ENCODE assay signal across 25 cellular contexts in genomic region chr2:20519309-20519708, GRCh38.
"Had no signal": no experiment of that assay in that cellular context is flagged by ENCODE, and none has a peak within 500 bp of the region (broad histone marks: within the 10 kb centered on the region; RNA-seq: fewer than 3 reads in every experiment).

No MANE protein-coding gene starts in this region.

- H3K9me3 Mint-ChIP-seq: activated T-helper 1 cell treated with anti-CD3 and anti-CD28 coated beads, Interleukin-12 subunit alpha, Interleukin-12 subunit beta, Interleukin-2, Interleukin-4 antibody, amounts not matched to agents 30 ng/mL and 10 ng/mL and 1 ng/mL, durations not matched to agents 14 hours and 24 hours and 36 hours; T-helper 2 cell treated with Interferon-gamma antibody and Interleukin-4, amounts not matched to agents 5 μg/mL and 100 μg/mL, for 36 hours had no signal

- H3K36me3 ChIP-seq: ascending aorta, cardiac muscle cell, esophagus muscularis mucosa, heart right ventricle, suprapubic skin, tibial artery had no signal

- H3K4me3 ChIP-seq: ascending aorta, cardiac muscle cell, esophagus muscularis mucosa, heart right ventricle, smooth muscle cell, suprapubic skin, tibial artery had no signal

- H3K27ac Mint-ChIP-seq: activated naive CD4-positive, alpha-beta T cell treated with anti-CD3 and anti-CD28 coated beads for 36 hours; activated naive CD8-positive, alpha-beta T cell treated with anti-CD3 and anti-CD28 coated beads, Interleukin-2, amount 10 ng/mL, durations not matched to agents 7 days and 5 days; activated T-helper 1 cell treated with anti-CD3 and anti-CD28 coated beads, Interleukin-12 subunit alpha, Interleukin-12 subunit beta, Interleukin-2, Interleukin-4 antibody, amounts not matched to agents 30 ng/mL and 10 ng/mL and 1 ng/mL, durations not matched to agents 14 hours and 24 hours and 36 hours; naive thymus-derived CD8-positive, alpha-beta T cell; T-helper 2 cell treated with Interferon-gamma antibody and Interleukin-4, amounts not matched to agents 5 μg/mL and 100 μg/mL, for 36 hours had no signal

- H3K4me2 ChIP-seq: smooth muscle cell had no signal

- H3K4me3 Mint-ChIP-seq: activated naive CD4-positive, alpha-beta T cell treated with anti-CD3 and anti-CD28 coated beads for 36 hours; activated naive CD8-positive, alpha-beta T cell treated with anti-CD3 and anti-CD28 coated beads, Interleukin-2, amount 10 ng/mL, durations not matched to agents 7 days and 5 days; activated T-helper 1 cell treated with anti-CD3 and anti-CD28 coated beads, Interleukin-12 subunit alpha, Interleukin-12 subunit beta, Interleukin-2, Interleukin-4 antibody, amounts not matched to agents 30 ng/mL and 10 ng/mL and 1 ng/mL, durations not matched to agents 14 hours and 24 hours and 36 hours; brain; naive thymus-derived CD8-positive, alpha-beta T cell; T-helper 2 cell treated with Interferon-gamma antibody and Interleukin-4, amounts not matched to agents 5 μg/mL and 100 μg/mL, for 36 hours had no signal

- H3K27me3 ChIP-seq: ascending aorta, cardiac muscle cell, esophagus muscularis mucosa, foreskin keratinocyte, heart right ventricle, suprapubic skin, tibial artery had no signal

- DNase-seq: activated CD4-positive, alpha-beta T cell treated with anti-CD3 and anti-CD28 coated beads for 48 hours; activated CD4-positive, alpha-beta T cell treated with anti-CD3 and anti-CD28 coated beads, Interleukin-2, amount 50 U/mL, for 48 hours; activated CD8-positive, alpha-beta memory T cell treated with anti-CD3 and anti-CD28 coated beads for 24 hours; activated effector memory CD4-positive, alpha-beta T cell treated with anti-CD3 and anti-CD28 coated beads, Interleukin-2, amount 50 U/mL, for 16 hours; activated naive CD4-positive, alpha-beta T cell treated with anti-CD3 and anti-CD28 coated beads for 36 hours; activated naive CD8-positive, alpha-beta T cell treated with anti-CD3 and anti-CD28 coated beads, Interleukin-2, amount 10 ng/mL, durations not matched to agents 7 days and 5 days; activated T-cell treated with anti-CD3 and anti-CD28 coated beads, Interleukin-2, amount 50 U/mL, for 1 hour; cortex of kidney; foreskin keratinocyte; heart right ventricle; stimulated activated CD4-positive, alpha-beta T cell treated with anti-CD3 and anti-CD28 coated beads, Interleukin-15, amount 100 ng/mL, for 24 hours; stimulated activated CD4-positive, alpha-beta T cell treated with anti-CD3 and anti-CD28 coated beads, Interleukin-2, amount 100 ng/mL, for 24 hours; stimulated activated naive CD4-positive, alpha-beta T cell; T-helper 1 cell; tibial artery had no signal

- H3K9me3 ChIP-seq: ascending aorta, esophagus muscularis mucosa, suprapubic skin, tibial artery had no signal

- H3K36me3 Mint-ChIP-seq: activated naive CD8-positive, alpha-beta T cell treated with anti-CD3 and anti-CD28 coated beads, Interleukin-2, amount 10 ng/mL, durations not matched to agents 7 days and 5 days; brain; naive thymus-derived CD8-positive, alpha-beta T cell had no signal

- H3K27ac ChIP-seq: ascending aorta, cardiac muscle cell, esophagus muscularis mucosa, foreskin keratinocyte, heart right ventricle, suprapubic skin, tibial artery had no signal

- ATAC-seq: activated CD4-positive, CD25-positive, alpha-beta regulatory T cell treated with anti-CD3 and anti-CD28 coated beads, Interleukin-2, amount 50 U/mL, for 24 hours; foreskin keratinocyte; heart right ventricle; naive thymus-derived CD8-positive, alpha-beta T cell had no signal
